Comparison of ENCODE assay signal across 18 cellular contexts in the genomic region with DNA sequence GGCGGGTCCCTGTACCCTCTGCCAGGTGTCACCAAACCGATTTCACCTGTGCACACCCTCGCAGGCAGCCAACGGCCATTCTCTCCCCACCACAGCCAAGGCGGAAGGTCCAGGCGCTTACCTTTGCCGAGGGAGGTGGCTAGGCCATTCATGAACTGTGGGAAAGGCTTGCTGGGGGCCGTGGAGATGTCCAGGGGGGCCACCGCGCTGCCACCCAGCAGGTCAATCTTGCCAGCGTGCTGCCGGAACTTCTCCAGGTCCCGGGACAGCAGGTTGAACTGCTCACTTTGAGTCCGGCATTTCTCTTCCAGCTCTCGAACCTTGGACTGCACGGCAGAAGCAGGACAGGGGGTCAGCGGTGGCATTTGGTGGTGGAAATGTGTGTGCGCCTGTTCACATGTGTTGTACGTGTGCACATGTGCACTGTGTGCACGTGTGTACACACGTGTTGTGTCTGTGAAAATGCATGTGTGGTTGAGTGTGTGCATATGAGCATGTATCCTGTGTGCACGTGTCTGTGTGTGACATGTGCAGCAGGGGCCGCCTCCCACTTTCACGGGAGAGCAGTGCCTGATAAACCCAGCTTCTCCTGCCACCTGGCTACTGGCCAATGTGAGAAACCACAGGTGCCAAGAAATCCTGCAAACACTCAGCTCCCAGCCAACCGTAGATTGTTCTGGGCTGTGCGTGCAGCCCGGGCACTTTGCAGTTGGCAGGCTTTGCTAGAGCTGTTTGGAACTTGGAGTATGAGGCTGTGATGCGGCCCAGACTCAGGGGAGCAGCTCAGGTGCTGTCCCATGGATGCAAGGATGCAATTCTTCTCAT.
DNase-seq lines count a peak whose midpoint lies in the region; FAIRE-seq and TF ChIP-seq lines count a peak whose summit lies in the region.
"Had no signal": no experiment of that assay in that cellular context is flagged by ENCODE, and none has a peak within 500 bp of the region (broad histone marks: within the 10 kb centered on the region; RNA-seq: fewer than 3 reads in every experiment).

No MANE protein-coding gene starts in this region.

- no peaks in the 10 kb centered on the region for H3K79me2 ChIP-seq in OCI-LY7 (ENCODE audit: insufficient read depth, low read depth, low read length)

- no peak for TF ChIP-seq POLR2A in vagina (IDR thresholded peaks at IDR 0.05)

- no peak overlapping the region for H3K27ac ChIP-seq in small intestine (ENCODE audit: low read depth in 1 of 2, low read length in 1 of 2)
- H3K27ac ChIP-seq in vagina, result no peak overlapping the region
- no peak overlapping the region for H3K27ac ChIP-seq in OCI-LY7 (ENCODE audit: low read depth, low read length, poor library complexity, severe bottlenecking)
- H3K27ac ChIP-seq: adrenal gland, PC-9 had no signal

- no peak overlapping the region for H3K4me3 ChIP-seq in small intestine (ENCODE audit: low read depth in 1 of 2, low read length in 2 of 2)
- H3K4me3 ChIP-seq in vagina, result no peak overlapping the region
- H3K4me3 ChIP-seq in OCI-LY7 (ENCODE audit: low read depth, low read length, poor library complexity, severe bottlenecking), result no peak overlapping the region
- H3K4me3 ChIP-seq: adrenal gland, PC-9 had no signal

- DNase-seq in NCI-H2081 (lab: John Stamatoyannopoulos, UW) (peak; percentile 38 to 77), NCI-H2081 treated with DMSO at 0.1 percent for 48 hours (lab: John Stamatoyannopoulos, UW) (no peak), NCI-H2171 treated with DMSO at 0.1 percent for 48 hours (lab: John Stamatoyannopoulos, UW) (peak; percentile 73), head of caudate nucleus (peak in 24 of 42 donors; percentile 1 to 48 (median 18)), small intestine (peak; percentile 2), vagina (ENCODE audit: extremely low spot score in 2 of 2) (no peak), OCI-LY7 (ENCODE audit: low spot score) (no peak), NCI-H146 (lab: John Stamatoyannopoulos, UW) (no peak)
- DNase-seq: activated CD4-positive, alpha-beta T cell treated with anti-CD3 and anti-CD28 coated beads for 4 hours; activated T-cell treated with anti-CD3 and anti-CD28 coated beads, Interleukin-2, amount 50 U/mL, for 24 hours; Caco-2; dermis blood vessel endothelial cell; mesendoderm; PC-9; T-helper 17 cell; trophoblast cell had no signal

- WGBS in small intestine, 3 donors, result 51 to 72% (median 60%) methylated on average over 27 to 28 of the region's 28 CpGs

- POLR2A ChIA-PET in OCI-LY7 (lab: Charles Lee), result no interaction called here

- no peaks in the 10 kb centered on the region for H3K36me3 ChIP-seq in small intestine (ENCODE audit: control insufficient read depth in 2 of 2, insufficient read depth in 2 of 2, low read length in 2 of 2)
- H3K36me3 ChIP-seq in vagina, result no peaks in the 10 kb centered on the region
- H3K36me3 ChIP-seq in OCI-LY7 (ENCODE audit: insufficient read depth, low read length), result no peaks in the 10 kb centered on the region
- H3K36me3 ChIP-seq: adrenal gland had no signal

- no peaks in the 10 kb centered on the region for H4K20me1 ChIP-seq in OCI-LY7 (ENCODE audit: insufficient read depth, low read length)

- no peak for FAIRE-seq in small intestine (lab: Jason Lieb, UNC)
- FAIRE-seq: A204.1 had no signal

- BruUV-seq in OCI-LY7 (replicated peaks; lab: Mats Ljungman, UMichigan), result no TSS peak

- H3K9me3 ChIP-seq in small intestine (ENCODE audit: control insufficient read depth, low read depth) (no peaks in the 10 kb centered on the region), vagina (no peaks in the 10 kb centered on the region), OCI-LY7 (ENCODE audit: low read length) (no peaks in the 10 kb centered on the region)
- H3K9me3 ChIP-seq: adrenal gland, Caco-2 had no signal

- intact Hi-C loops in head of caudate nucleus (cut with DNase I) (no loop called here), vagina (cut with DNase I) (no loop called here), OCI-LY7 (cut with micrococcal nuclease; ENCODE audit: unreplicated experiment) (no loop called here)

- TF ChIP-seq CTCF in vagina (IDR thresholded peaks at IDR 0.05) (no peak), OCI-LY7 (conservative IDR thresholded peaks at IDR 0.05; ENCODE audit: low read length) (no peak)

- CTCF ChIA-PET in OCI-LY7 (lab: Charles Lee; ENCODE audit: unreplicated experiment), result no interaction called here

- no peaks in the 10 kb centered on the region for H3K9me2 ChIP-seq in OCI-LY7 (ENCODE audit: insufficient read depth, low read length)

- no peak overlapping the region for H3K4me2 ChIP-seq in OCI-LY7 (ENCODE audit: low read length)
- H3K4me2 ChIP-seq: PC-9 had no signal

- H2AFZ ChIP-seq in OCI-LY7 (ENCODE audit: low read length), result no peak overlapping the region
- H2AFZ ChIP-seq: PC-9 had no signal

- H3K4me1 ChIP-seq in small intestine (ENCODE audit: control insufficient read depth in 2 of 2, insufficient read depth in 1 of 2, low read depth in 1 of 2, low read length in 1 of 2) (no peaks in the 10 kb centered on the region), vagina (no peaks in the 10 kb centered on the region), OCI-LY7 (ENCODE audit: insufficient read depth, low read length, poor library complexity, severe bottlenecking) (no peaks in the 10 kb centered on the region)
- H3K4me1 ChIP-seq: adrenal gland, Caco-2 had no signal

- H3K27me3 ChIP-seq in small intestine (ENCODE audit: control insufficient read depth in 2 of 2, insufficient read depth in 2 of 2, low read length in 2 of 2) (no peaks in the 10 kb centered on the region), vagina (no peaks in the 10 kb centered on the region)
- H3K27me3 ChIP-seq: adrenal gland had no signal

Comparison
In these comparisons a context has a peak if more than half of its experiments do, and no peak if none do; other contexts are left out.
1. DNase-seq: peak in NCI-H2081 (2 of 2), NCI-H2171 treated with DMSO at 0.1 percent for 48 hours (single experiment), head of caudate nucleus (24 of 42) and small intestine (single experiment); none in NCI-H2081 treated with DMSO at 0.1 percent for 48 hours (single experiment), vagina (0 of 2), OCI-LY7 (single experiment) and NCI-H146 (single experiment).